ENCODE assay signal across 2 cellular contexts in the genomic region with DNA sequence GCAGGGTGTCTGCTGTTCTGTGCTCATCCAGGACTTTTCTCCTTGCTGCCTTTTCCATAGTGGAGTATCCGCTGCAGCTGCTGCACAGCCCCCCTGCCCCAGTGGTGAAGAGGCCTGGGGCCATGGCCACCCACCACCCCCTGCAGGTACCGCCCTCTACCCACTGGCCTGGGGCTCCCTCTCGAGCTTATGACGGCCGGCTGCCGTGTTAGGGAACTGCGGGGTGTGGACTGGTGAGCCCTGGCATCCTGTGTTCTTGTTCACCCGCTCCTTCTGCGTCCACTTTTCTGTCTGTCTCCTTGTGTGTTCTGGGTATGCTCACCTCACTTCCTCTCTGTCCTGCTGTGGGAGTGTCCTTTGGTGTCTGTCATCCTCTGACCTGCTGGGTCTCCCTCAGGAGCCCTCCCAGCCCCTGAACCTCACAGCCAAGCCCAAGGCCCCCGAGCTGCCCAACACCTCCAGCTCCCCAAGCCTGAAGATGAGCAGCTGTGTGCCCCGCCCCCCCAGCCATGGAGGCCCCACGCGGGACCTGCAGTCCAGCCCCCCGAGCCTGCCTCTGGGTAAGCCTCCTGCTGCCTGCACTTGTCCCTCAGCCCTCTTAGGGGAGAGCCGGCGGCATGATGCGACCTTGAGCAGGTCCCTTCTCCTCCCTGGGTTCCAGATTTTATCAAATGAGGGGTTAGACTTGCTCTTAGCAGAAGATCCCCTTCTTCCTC.
TF ChIP-seq lines count a peak whose summit lies in the region.

No MANE protein-coding gene starts in this region.

TF ChIP-seq in GM23338, 12 proteins besides CTCF, POLR2A, EP300 and RAD21 (continued from another document and continues in another):
- TF ChIP-seq ETS1 (IDR thresholded peaks at IDR 0.05), result no peak
- TF ChIP-seq, protein P1, sequence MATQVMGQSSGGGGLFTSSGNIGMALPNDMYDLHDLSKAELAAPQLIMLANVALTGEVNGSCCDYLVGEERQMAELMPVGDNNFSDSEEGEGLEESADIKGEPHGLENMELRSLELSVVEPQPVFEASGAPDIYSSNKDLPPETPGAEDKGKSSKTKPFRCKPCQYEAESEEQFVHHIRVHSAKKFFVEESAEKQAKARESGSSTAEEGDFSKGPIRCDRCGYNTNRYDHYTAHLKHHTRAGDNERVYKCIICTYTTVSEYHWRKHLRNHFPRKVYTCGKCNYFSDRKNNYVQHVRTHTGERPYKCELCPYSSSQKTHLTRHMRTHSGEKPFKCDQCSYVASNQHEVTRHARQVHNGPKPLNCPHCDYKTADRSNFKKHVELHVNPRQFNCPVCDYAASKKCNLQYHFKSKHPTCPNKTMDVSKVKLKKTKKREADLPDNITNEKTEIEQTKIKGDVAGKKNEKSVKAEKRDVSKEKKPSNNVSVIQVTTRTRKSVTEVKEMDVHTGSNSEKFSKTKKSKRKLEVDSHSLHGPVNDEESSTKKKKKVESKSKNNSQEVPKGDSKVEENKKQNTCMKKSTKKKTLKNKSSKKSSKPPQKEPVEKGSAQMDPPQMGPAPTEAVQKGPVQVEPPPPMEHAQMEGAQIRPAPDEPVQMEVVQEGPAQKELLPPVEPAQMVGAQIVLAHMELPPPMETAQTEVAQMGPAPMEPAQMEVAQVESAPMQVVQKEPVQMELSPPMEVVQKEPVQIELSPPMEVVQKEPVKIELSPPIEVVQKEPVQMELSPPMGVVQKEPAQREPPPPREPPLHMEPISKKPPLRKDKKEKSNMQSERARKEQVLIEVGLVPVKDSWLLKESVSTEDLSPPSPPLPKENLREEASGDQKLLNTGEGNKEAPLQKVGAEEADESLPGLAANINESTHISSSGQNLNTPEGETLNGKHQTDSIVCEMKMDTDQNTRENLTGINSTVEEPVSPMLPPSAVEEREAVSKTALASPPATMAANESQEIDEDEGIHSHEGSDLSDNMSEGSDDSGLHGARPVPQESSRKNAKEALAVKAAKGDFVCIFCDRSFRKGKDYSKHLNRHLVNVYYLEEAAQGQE (IDR thresholded peaks at IDR 0.05; ENCODE audit: unreplicated experiment), result no peak
- no peak for TF ChIP-seq CREB1 (CRISPR knock-in tag; IDR thresholded peaks at IDR 0.05; ENCODE audit: low read depth)
- TF ChIP-seq JUNB (IDR thresholded peaks at IDR 0.05; ENCODE audit: unreplicated experiment), result no peak
- no peak for TF ChIP-seq EZH2 (IDR thresholded peaks at IDR 0.05; ENCODE audit: low read depth, unreplicated experiment)
- TF ChIP-seq NANOG (IDR thresholded peaks at IDR 0.05; ENCODE audit: borderline replicate concordance), result no peak
- no peak for TF ChIP-seq ZNF114 (CRISPR knock-in tag; IDR thresholded peaks at IDR 0.05)
- TF ChIP-seq, protein P2, sequence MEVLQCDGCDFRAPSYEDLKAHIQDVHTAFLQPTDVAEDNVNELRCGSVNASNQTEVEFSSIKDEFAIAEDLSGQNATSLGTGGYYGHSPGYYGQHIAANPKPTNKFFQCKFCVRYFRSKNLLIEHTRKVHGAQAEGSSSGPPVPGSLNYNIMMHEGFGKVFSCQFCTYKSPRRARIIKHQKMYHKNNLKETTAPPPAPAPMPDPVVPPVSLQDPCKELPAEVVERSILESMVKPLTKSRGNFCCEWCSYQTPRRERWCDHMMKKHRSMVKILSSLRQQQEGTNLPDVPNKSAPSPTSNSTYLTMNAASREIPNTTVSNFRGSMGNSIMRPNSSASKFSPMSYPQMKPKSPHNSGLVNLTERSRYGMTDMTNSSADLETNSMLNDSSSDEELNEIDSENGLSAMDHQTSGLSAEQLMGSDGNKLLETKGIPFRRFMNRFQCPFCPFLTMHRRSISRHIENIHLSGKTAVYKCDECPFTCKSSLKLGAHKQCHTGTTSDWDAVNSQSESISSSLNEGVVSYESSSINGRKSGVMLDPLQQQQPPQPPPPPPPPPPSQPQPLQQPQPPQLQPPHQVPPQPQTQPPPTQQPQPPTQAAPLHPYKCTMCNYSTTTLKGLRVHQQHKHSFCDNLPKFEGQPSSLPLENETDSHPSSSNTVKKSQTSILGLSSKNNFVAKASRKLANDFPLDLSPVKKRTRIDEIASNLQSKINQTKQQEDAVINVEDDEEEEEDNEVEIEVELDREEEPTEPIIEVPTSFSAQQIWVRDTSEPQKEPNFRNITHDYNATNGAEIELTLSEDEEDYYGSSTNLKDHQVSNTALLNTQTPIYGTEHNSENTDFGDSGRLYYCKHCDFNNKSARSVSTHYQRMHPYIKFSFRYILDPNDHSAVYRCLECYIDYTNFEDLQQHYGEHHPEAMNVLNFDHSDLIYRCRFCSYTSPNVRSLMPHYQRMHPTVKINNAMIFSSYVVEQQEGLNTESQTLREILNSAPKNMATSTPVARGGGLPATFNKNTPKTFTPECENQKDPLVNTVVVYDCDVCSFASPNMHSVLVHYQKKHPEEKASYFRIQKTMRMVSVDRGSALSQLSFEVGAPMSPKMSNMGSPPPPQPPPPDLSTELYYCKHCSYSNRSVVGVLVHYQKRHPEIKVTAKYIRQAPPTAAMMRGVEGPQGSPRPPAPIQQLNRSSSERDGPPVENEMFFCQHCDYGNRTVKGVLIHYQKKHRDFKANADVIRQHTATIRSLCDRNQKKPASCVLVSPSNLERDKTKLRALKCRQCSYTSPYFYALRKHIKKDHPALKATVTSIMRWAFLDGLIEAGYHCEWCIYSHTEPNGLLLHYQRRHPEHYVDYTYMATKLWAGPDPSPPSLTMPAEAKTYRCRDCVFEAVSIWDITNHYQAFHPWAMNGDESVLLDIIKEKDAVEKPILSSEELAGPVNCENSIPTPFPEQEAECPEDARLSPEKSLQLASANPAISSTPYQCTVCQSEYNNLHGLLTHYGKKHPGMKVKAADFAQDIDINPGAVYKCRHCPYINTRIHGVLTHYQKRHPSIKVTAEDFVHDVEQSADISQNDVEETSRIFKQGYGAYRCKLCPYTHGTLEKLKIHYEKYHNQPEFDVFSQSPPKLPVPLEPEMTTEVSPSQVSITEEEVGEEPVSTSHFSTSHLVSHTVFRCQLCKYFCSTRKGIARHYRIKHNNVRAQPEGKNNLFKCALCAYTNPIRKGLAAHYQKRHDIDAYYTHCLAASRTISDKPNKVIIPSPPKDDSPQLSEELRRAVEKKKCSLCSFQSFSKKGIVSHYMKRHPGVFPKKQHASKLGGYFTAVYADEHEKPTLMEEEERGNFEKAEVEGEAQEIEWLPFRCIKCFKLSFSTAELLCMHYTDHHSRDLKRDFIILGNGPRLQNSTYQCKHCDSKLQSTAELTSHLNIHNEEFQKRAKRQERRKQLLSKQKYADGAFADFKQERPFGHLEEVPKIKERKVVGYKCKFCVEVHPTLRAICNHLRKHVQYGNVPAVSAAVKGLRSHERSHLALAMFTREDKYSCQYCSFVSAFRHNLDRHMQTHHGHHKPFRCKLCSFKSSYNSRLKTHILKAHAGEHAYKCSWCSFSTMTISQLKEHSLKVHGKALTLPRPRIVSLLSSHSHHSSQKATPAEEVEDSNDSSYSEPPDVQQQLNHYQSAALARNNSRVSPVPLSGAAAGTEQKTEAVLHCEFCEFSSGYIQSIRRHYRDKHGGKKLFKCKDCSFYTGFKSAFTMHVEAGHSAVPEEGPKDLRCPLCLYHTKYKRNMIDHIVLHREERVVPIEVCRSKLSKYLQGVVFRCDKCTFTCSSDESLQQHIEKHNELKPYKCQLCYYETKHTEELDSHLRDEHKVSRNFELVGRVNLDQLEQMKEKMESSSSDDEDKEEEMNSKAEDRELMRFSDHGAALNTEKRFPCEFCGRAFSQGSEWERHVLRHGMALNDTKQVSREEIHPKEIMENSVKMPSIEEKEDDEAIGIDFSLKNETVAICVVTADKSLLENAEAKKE (CRISPR knock-in tag; IDR thresholded peaks at IDR 0.05), result no peak

TF ChIP-seq in WTC11, 78 proteins besides CTCF, POLR2A, EP300 and RAD21 (continued from another document):
- TF ChIP-seq, protein P3, sequence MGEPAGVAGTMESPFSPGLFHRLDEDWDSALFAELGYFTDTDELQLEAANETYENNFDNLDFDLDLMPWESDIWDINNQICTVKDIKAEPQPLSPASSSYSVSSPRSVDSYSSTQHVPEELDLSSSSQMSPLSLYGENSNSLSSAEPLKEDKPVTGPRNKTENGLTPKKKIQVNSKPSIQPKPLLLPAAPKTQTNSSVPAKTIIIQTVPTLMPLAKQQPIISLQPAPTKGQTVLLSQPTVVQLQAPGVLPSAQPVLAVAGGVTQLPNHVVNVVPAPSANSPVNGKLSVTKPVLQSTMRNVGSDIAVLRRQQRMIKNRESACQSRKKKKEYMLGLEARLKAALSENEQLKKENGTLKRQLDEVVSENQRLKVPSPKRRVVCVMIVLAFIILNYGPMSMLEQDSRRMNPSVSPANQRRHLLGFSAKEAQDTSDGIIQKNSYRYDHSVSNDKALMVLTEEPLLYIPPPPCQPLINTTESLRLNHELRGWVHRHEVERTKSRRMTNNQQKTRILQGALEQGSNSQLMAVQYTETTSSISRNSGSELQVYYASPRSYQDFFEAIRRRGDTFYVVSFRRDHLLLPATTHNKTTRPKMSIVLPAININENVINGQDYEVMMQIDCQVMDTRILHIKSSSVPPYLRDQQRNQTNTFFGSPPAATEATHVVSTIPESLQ (CRISPR knock-in tag; IDR thresholded peaks at IDR 0.05), result no peak
- TF ChIP-seq, protein P4, sequence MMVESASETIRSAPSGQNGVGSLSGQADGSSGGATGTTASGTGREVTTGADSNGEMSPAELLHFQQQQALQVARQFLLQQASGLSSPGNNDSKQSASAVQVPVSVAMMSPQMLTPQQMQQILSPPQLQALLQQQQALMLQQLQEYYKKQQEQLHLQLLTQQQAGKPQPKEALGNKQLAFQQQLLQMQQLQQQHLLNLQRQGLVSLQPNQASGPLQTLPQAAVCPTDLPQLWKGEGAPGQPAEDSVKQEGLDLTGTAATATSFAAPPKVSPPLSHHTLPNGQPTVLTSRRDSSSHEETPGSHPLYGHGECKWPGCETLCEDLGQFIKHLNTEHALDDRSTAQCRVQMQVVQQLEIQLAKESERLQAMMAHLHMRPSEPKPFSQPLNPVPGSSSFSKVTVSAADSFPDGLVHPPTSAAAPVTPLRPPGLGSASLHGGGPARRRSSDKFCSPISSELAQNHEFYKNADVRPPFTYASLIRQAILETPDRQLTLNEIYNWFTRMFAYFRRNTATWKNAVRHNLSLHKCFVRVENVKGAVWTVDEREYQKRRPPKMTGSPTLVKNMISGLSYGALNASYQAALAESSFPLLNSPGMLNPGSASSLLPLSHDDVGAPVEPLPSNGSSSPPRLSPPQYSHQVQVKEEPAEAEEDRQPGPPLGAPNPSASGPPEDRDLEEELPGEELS (CRISPR knock-in tag; IDR thresholded peaks at IDR 0.05), result no peak
- no peak for TF ChIP-seq ZNF219 (CRISPR knock-in tag; IDR thresholded peaks at IDR 0.05; ENCODE audit: borderline replicate concordance)
- TF ChIP-seq NFE2L1 (CRISPR knock-in tag; IDR thresholded peaks at IDR 0.05), result no peak
TF ChIP-seq in WTC11: peak in this region for 0.
